29 cellular contexts compared by ENCODE assay signal in genomic region chr14:98924046-98924445, GRCh38.
"Had no signal": no experiment of that assay in that cellular context is flagged by ENCODE, and none has a peak within 500 bp of the region (broad histone marks: within the 10 kb centered on the region; RNA-seq: fewer than 3 reads in every experiment).

No MANE protein-coding gene starts in this region.

- DNase-seq: activated CD4-positive, alpha-beta memory T cell treated with anti-CD3 and anti-CD28 coated beads, Interleukin-2, amount 10 ng/mL, durations not matched to agents 7 days and 5 days; activated CD4-positive, alpha-beta T cell treated with anti-CD3 and anti-CD28 coated beads for 1 hour; activated CD4-positive, alpha-beta T cell treated with anti-CD3 and anti-CD28 coated beads for 48 hours; activated CD4-positive, CD25-positive, alpha-beta regulatory T cell; activated gamma-delta T cell; activated naive CD4-positive, alpha-beta T cell treated with Interleukin-2 at 50 U/mL for 16 hours; activated naive CD8-positive, alpha-beta T cell treated with anti-CD3 and anti-CD28 coated beads, Interleukin-2, amount 10 ng/mL, durations not matched to agents 7 days and 5 days; activated T-cell treated with anti-CD3 and anti-CD28 coated beads, Interleukin-2, amount 50 U/mL, for 48 hours; amygdala; Karpas-422; KBM-7; NCI-H1105; NCI-H1417 treated with DMSO at 0.1 percent for 48 hours; NCI-H187 treated with DMSO at 0.1 percent for 48 hours; NCI-H2081; NCI-H345; NCI-H524 treated with DMSO at 0.1 percent for 48 hours; RPMI8226; SIG-M5; SW 1271; T1000; WERI-Rb-1 had no signal

- H3K27ac ChIP-seq: ascending aorta, cardiac muscle cell, Peyer's patch, WERI-Rb-1 had no signal

- H3K4me3 Mint-ChIP-seq: activated CD4-positive, alpha-beta memory T cell treated with anti-CD3 and anti-CD28 coated beads, Interleukin-2, amount 10 ng/mL, durations not matched to agents 7 days and 5 days; activated naive CD4-positive, alpha-beta T cell treated with anti-CD3 and anti-CD28 coated beads, Interleukin-2, amount 50 U/mL, for 24 hours; activated naive CD8-positive, alpha-beta T cell treated with anti-CD3 and anti-CD28 coated beads, Interleukin-2, amount 10 ng/mL, durations not matched to agents 7 days and 5 days; central memory CD8-positive, alpha-beta T cell had no signal

- ATAC-seq: Right ventricle myocardium inferior, SK-N-SH treated with all-trans-retinoic acid at 6 μM for 48 hours had no signal

- H3K9me3 ChIP-seq: ascending aorta, Peyer's patch had no signal

- H3K4me3 ChIP-seq: ascending aorta, cardiac muscle cell, Peyer's patch had no signal

- H3K36me3 ChIP-seq: ascending aorta, cardiac muscle cell, Peyer's patch, WERI-Rb-1 had no signal

- H3K27me3 Mint-ChIP-seq: activated naive CD4-positive, alpha-beta T cell treated with anti-CD3 and anti-CD28 coated beads, Interleukin-2, amount 50 U/mL, for 24 hours; activated naive CD8-positive, alpha-beta T cell treated with anti-CD3 and anti-CD28 coated beads, Interleukin-2, amount 10 ng/mL, durations not matched to agents 7 days and 5 days; central memory CD8-positive, alpha-beta T cell had no signal

- H3K9me3 Mint-ChIP-seq: central memory CD8-positive, alpha-beta T cell had no signal

- H3K27ac Mint-ChIP-seq: activated CD4-positive, alpha-beta memory T cell treated with anti-CD3 and anti-CD28 coated beads, Interleukin-2, amount 10 ng/mL, durations not matched to agents 7 days and 5 days; activated naive CD8-positive, alpha-beta T cell treated with anti-CD3 and anti-CD28 coated beads, Interleukin-2, amount 10 ng/mL, durations not matched to agents 7 days and 5 days had no signal

- H3K4me1 ChIP-seq: Peyer's patch had no signal

- H3K27me3 ChIP-seq: ascending aorta, cardiac muscle cell, Peyer's patch had no signal
